ENCODE assay signal across 23 cellular contexts in the genomic region with DNA sequence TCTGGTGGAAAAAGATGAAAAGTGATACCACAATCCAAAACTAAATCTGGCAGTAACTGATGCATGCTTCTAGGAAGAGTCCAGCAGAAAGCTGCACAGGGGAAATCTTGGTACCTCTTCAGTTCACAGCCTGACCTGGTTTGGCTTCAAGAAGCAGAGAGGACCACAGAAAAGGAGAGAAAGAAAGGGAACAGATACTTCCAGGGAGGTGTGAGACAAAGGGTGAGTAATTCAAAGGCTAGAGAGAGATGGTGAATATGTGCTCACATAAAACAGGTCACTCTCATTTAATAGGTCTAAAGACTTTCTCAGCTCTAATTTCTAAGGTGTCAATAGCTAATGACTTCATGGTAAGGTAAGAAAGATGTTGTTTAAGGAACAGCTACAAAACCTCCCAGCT. TPM values are rescaled to one million over a fixed set of nuclear protein-coding genes. Genes with fewer than 3 reads are reported as not detected.
"Had no signal": no experiment of that assay in that cellular context is flagged by ENCODE, and none has a peak within 500 bp of the region (broad histone marks: within the 10 kb centered on the region; RNA-seq: fewer than 3 reads in every experiment).

No MANE protein-coding gene starts in this region.

- H3K4me2 ChIP-seq: SK-N-SH had no signal

- H3K9me3 ChIP-seq: SK-N-SH had no signal

- DNase-seq: KBM-7, MV-4-11, NCI-H1048, NCI-H1105, NCI-H1417, NCI-H1436 treated with DMSO at 0.1 percent for 48 hours, NCI-H1694, NCI-H187 treated with DMSO at 0.1 percent for 48 hours, NCI-H2029 treated with DMSO at 0.1 percent for 48 hours, NCI-H2171 treated with DMSO at 0.1 percent for 48 hours, NCI-H345, NCI-H524, NCI-H69, NCI-H774, SHP77, SK-N-SH had no signal

- H3K9ac ChIP-seq: SK-N-SH had no signal

- H3K27ac ChIP-seq: RWPE1 had no signal

- ATAC-seq: Panc1 had no signal

RNA-seq across cellular contexts. Expression of gene FGFBP2, which starts 11.2 kb away (rescaled TPM):
- total RNA-seq: HT-29, LHCN-M2, MCF 10A, NCI-H460 had no signal

RNA-seq across cellular contexts. Expression of gene FGFBP1, which starts 13.2 kb away (rescaled TPM):
- total RNA-seq: LHCN-M2, NCI-H460, SK-MEL-5 had no signal
